16 cellular contexts compared by ENCODE assay signal in the genomic region with DNA sequence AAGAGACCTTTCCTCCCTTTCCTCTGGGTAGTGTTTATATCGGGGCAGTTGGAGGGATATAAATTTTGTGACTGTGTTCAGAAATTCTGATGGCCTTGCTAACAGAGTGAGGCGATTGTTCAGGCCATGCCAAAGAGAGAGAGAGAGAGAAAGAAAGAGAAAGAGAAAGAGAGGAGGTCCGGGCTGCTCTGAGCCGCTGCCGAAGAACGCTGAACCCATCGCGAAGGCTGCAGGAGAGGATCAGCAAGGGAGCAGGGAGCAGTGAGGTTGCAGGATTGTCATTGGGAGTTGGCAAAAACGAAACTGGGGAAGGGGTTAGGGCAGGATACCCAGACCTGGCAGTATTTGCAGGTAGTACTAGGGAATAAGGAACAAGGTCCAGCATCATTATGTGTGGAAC.
DNase-seq lines count a peak whose midpoint lies in the region; ATAC-seq and TF ChIP-seq lines count a peak whose summit lies in the region.
"Had no signal": no experiment of that assay in that cellular context is flagged by ENCODE, and none has a peak within 500 bp of the region (broad histone marks: within the 10 kb centered on the region; RNA-seq: fewer than 3 reads in every experiment).

No MANE protein-coding gene starts in this region.

- H3K4me1 ChIP-seq in left ventricle myocardium inferior (peaks cover 20% of the 10 kb centered on the region), right atrium auricular region (peaks cover 3 to 15% of the 10 kb centered on the region in 2 donors), ovary (ENCODE audit: insufficient read depth) (peaks cover 6% of the 10 kb centered on the region)

- TF ChIP-seq CTCF in left ventricle myocardium inferior (IDR thresholded peaks at IDR 0.05; ENCODE audit: borderline replicate concordance) (no peak), right atrium auricular region (IDR thresholded peaks at IDR 0.05) (no peak), ovary (IDR thresholded peaks at IDR 0.05) (no peak)

- H3K36me3 ChIP-seq in left ventricle myocardium inferior (no peaks in the 10 kb centered on the region), right atrium auricular region (no peaks in the 10 kb centered on the region), ovary (no peaks in the 10 kb centered on the region)

- H3K27ac ChIP-seq in left ventricle myocardium inferior (replicated peaks) = peak overlapping the region; percentile 84
- peak overlapping the region in 1 of 2 donors; percentile 23 for H3K27ac ChIP-seq in right atrium auricular region
- H3K27ac ChIP-seq in ovary = no peak overlapping the region
- H3K27ac ChIP-seq: A549 had no signal

- H3K9me3 ChIP-seq in left ventricle myocardium inferior (replicated peaks) = no peaks in the 10 kb centered on the region
- H3K9me3 ChIP-seq in right atrium auricular region = no peaks in the 10 kb centered on the region
- no peaks in the 10 kb centered on the region for H3K9me3 ChIP-seq in ovary
- H3K9me3 ChIP-seq: A549 had no signal

- no peak for TF ChIP-seq EP300 in ovary (IDR thresholded peaks at IDR 0.05)

- H3K27me3 ChIP-seq in left ventricle myocardium inferior (ENCODE audit: low read depth) (no peaks in the 10 kb centered on the region), right atrium auricular region (no peaks in the 10 kb centered on the region), ovary (no peaks in the 10 kb centered on the region)

- no peak for TF ChIP-seq POLR2A in ovary (IDR thresholded peaks at IDR 0.05)

- ATAC-seq in Right ventricle myocardium superior (ENCODE audit: poor library complexity) (no peak), HG03342 (IDR thresholded peaks at IDR 0.05; ENCODE audit: unreplicated experiment) (no peak), HG02840 (IDR thresholded peaks at IDR 0.05; ENCODE audit: low FRiP score, unreplicated experiment) (no peak)
- ATAC-seq: A549; naive thymus-derived CD8-positive, alpha-beta T cell had no signal

- intact Hi-C loops in left ventricle myocardium inferior (cut with micrococcal nuclease) (loop anchor here (10.0 kb wide), 1 partner anchor 953 kb away; no protein-coding TSS in a partner anchor), Right ventricle myocardium superior (cut with DNase I) (loop anchor here (10.0 kb wide), 2 partner anchors 163 to 317 kb away; no protein-coding TSS in a partner anchor), ovary (cut with DNase I) (loop anchor here (2.0 to 10.0 kb wide), 4 partner anchors 313 to 956 kb away; no protein-coding TSS in a partner anchor)

- no peak for DNase-seq in left ventricle myocardium inferior
- no peak for DNase-seq in Right ventricle myocardium superior
- no peak for DNase-seq in right atrium auricular region (ENCODE audit: low spot score)
- peak in 3 of 5 donors; percentile 27 to 43 (median 33) for DNase-seq in ovary
- DNase-seq in activated T-cell treated with anti-CD3 and anti-CD28 coated beads, Interleukin-2, amount 50 U/mL, for 48 hours = no peak
- no peak for DNase-seq in A172 (ENCODE audit: low spot score)
- DNase-seq: activated CD4-positive, alpha-beta T cell treated with anti-CD3 and anti-CD28 coated beads, Interleukin-2, amount 50 U/mL, for 1 hour; activated T-cell treated with anti-CD3 and anti-CD28 coated beads for 4 hours; central memory CD4-positive, alpha-beta T cell; foreskin fibroblast; naive thymus-derived CD8-positive, alpha-beta T cell; NCI-H1092 treated with DMSO at 0.1 percent for 48 hours; NCI-H774 had no signal

- WGBS in ovary, 3 donors = 5 to 21% (median 7%) methylated on average over 9 of the region's 9 CpGs

- H3K4me3 ChIP-seq in left ventricle myocardium inferior (peak overlapping the region; percentile 49), right atrium auricular region (peak overlapping the region; percentile 5 to 34), ovary (peak overlapping the region; percentile 10)
- H3K4me3 ChIP-seq: A549 had no signal

Comparison
In these comparisons a context has a peak if more than half of its experiments do, and no peak if none do; other contexts are left out.
1. DNase-seq: peak in ovary (3 of 5); none in left ventricle myocardium inferior (single experiment), Right ventricle myocardium superior (single experiment), right atrium auricular region (single experiment), activated T-cell treated with anti-CD3 and anti-CD28 coated beads, Interleukin-2, amount 50 U/mL, for 48 hours (0 of 2) and A172 (single experiment).
2. Peak in every context shown above with its lines, with median percentiles within 50 percentile points of each other: H3K4me3 ChIP-seq.